In the genomic region with DNA sequence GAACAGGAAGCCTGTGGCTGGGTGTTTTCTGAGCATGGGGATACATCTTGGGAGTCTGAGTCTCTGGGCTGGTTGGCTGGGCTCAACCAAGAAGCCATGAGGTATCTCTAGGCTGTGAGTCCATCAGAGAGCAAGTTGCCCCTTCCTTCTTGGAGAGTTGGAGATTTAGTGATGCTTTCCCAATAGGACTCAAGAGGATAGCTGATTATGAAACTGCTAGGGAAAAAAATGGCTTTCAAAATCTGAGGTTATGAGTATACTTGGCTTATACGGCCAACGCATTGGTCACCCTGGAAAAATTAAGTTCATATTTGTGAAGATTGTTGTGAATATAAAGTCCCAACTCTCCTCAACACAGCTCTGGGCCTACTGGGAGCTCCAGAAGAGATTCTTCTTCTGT, we compare ENCODE assay signal across 26 cellular contexts.
"Had no signal": no experiment of that assay in that cellular context is flagged by ENCODE, and none has a peak within 500 bp of the region (broad histone marks: within the 10 kb centered on the region; RNA-seq: fewer than 3 reads in every experiment).

No MANE protein-coding gene starts in this region.

- H3K9me3 Mint-ChIP-seq: naive thymus-derived CD8-positive, alpha-beta T cell; nephron; neural crest cell; stimulated activated naive CD8-positive, alpha-beta T cell treated with anti-CD3 and anti-CD28 coated beads, Interleukin-15, Interleukin-2, amounts not matched to agents 100 ng/mL and 50 ng/mL, for 24 hours had no signal

- H3K4me1 Mint-ChIP-seq: nephron had no signal

- H3K27me3 ChIP-seq: right atrium auricular region, right lobe of liver, testis, thyroid gland, transverse colon, upper lobe of left lung, vagina had no signal

- H3K9me3 ChIP-seq: lower lobe of right lung, neutrophil, right atrium auricular region, testis, thyroid gland, transverse colon, upper lobe of left lung, vagina had no signal

- ATAC-seq: left lobe of liver; lower lobe of right lung; naive thymus-derived CD8-positive, alpha-beta T cell had no signal

- DNase-seq: hypothalamus; kidney glomerular epithelial cell; left cardiac atrium; lower lobe of right lung; mammary epithelial cell; mesenchymal stem cell; naive thymus-derived CD8-positive, alpha-beta T cell; occipital lobe; right lobe of liver; stimulated activated CD4-positive, alpha-beta T cell treated with anti-CD3 and anti-CD28 coated beads, Interleukin-12 subunit alpha, Interleukin-12 subunit beta, amount 100 ng/mL, for 4 hours; stimulated activated CD4-positive, alpha-beta T cell treated with anti-CD3 and anti-CD28 coated beads, Interleukin-15, amount 100 ng/mL, for 24 hours; stimulated activated CD4-positive, alpha-beta T cell treated with anti-CD3 and anti-CD28 coated beads, Interleukin-2, amount 100 ng/mL, for 24 hours; stimulated activated CD4-positive, alpha-beta T cell treated with anti-CD3 and anti-CD28 coated beads, Interleukin-4, amount 100 ng/mL, for 1 hour; stimulated activated naive CD4-positive, alpha-beta T cell; testis; thyroid gland; transverse colon; upper lobe of left lung had no signal

- H3K36me3 Mint-ChIP-seq: naive thymus-derived CD8-positive, alpha-beta T cell had no signal

- H3K27ac Mint-ChIP-seq: nephron; stimulated activated naive CD8-positive, alpha-beta T cell treated with anti-CD3 and anti-CD28 coated beads, Interleukin-15, Interleukin-2, amounts not matched to agents 100 ng/mL and 50 ng/mL, for 24 hours had no signal

- H3K27ac ChIP-seq: lower lobe of right lung, neutrophil, right atrium auricular region, right lobe of liver, skin epidermis, testis, thyroid gland, transverse colon, upper lobe of left lung, vagina had no signal

- H3K4me3 Mint-ChIP-seq: naive thymus-derived CD8-positive, alpha-beta T cell; nephron; neural crest cell; stimulated activated naive CD8-positive, alpha-beta T cell treated with anti-CD3 and anti-CD28 coated beads, Interleukin-15, Interleukin-2, amounts not matched to agents 100 ng/mL and 50 ng/mL, for 24 hours had no signal

- H3K4me1 ChIP-seq: lower lobe of right lung, right atrium auricular region, right lobe of liver, testis, thyroid gland, transverse colon, upper lobe of left lung, vagina had no signal

- H3K36me3 ChIP-seq: lower lobe of right lung, neutrophil, right atrium auricular region, right lobe of liver, thyroid gland, transverse colon, upper lobe of left lung, vagina had no signal

- H3K4me3 ChIP-seq: lower lobe of right lung, right atrium auricular region, right lobe of liver, skin epidermis, testis, thyroid gland, transverse colon, upper lobe of left lung, vagina had no signal
